In genomic region chr5:176810687-176811501, GRCh38 we compare ENCODE assay signal across 9 cellular contexts. TPM values are rescaled to one million over a fixed set of nuclear protein-coding genes. Genes with fewer than 3 reads are reported as not detected.
DNase-seq lines count a peak whose midpoint lies in the region; ATAC-seq and TF ChIP-seq lines count a peak whose summit lies in the region.
"Had no signal": no experiment of that assay in that cellular context is flagged by ENCODE, and none has a peak within 500 bp of the region (broad histone marks: within the 10 kb centered on the region; RNA-seq: fewer than 3 reads in every experiment).

No MANE protein-coding gene starts in this region.

- peak overlapping the region; percentile 89 for H2AFZ ChIP-seq in neuronal stem cell (ENCODE audit: low read length)

- no peak overlapping the region for H4K8ac ChIP-seq in neuronal stem cell (ENCODE audit: low read depth, low read length)

- peak overlapping the region; percentile 82 for H2BK120ac ChIP-seq in neuronal stem cell (ENCODE audit: low read depth, low read length)

- WGBS in neuronal stem cell (ENCODE audit: extremely low coverage in 2 of 2, insufficient read length in 2 of 2, insufficient replicate concordance in 1 of 2), 2 donors, result no CpG with 5 or more reads among the region's 68 CpGs

- peak overlapping the region; percentile 83 for H3K23ac ChIP-seq in neuronal stem cell (ENCODE audit: low read depth, low read length, poor library complexity)

- peak overlapping the region; percentile 66 for H3K14ac ChIP-seq in neuronal stem cell (ENCODE audit: low read length)

- H3K79me1 ChIP-seq in neuronal stem cell (ENCODE audit: low read depth, low read length), result no peaks in the 10 kb centered on the region

- no peak overlapping the region for H4K91ac ChIP-seq in neuronal stem cell (ENCODE audit: low read depth, low read length, poor library complexity)

- H3K4me2 ChIP-seq in neuronal stem cell (ENCODE audit: insufficient read depth, low read length, poor library complexity, severe bottlenecking), result peak overlapping the region; percentile 85

- peak overlapping the region; percentile 47 for H2BK12ac ChIP-seq in neuronal stem cell (ENCODE audit: low read length)

- H2AK5ac ChIP-seq in neuronal stem cell (ENCODE audit: low read depth, low read length), result peak overlapping the region; percentile 32

- DNase-seq in COLO668 (lab: John Stamatoyannopoulos, UW; ENCODE audit: unreplicated experiment) (peak; percentile 51), LNCaP clone FGC (ENCODE audit: low read depth) (no peak), dermis blood vessel endothelial cell (peak; percentile 41), neuronal stem cell (ENCODE audit: low spot score) (no peak)
- DNase-seq in activated effector memory CD4-positive, alpha-beta T cell treated with anti-CD3 and anti-CD28 coated beads, Interleukin-2, amount 50 U/mL, for 16 hours, result no peak
- DNase-seq in activated effector memory CD4-positive, alpha-beta T cell treated with Interleukin-2 at 50 U/mL for 16 hours, result no peak

- peaks cover 2 to 16% of the 10 kb centered on the region in 2 donors for H3K4me1 ChIP-seq in neuronal stem cell (ENCODE audit: control insufficient read depth in 2 of 2, insufficient read depth in 1 of 2, low read depth in 1 of 2, low read length in 2 of 2)

- no peak for ATAC-seq in HG03571 (IDR thresholded peaks at IDR 0.05; ENCODE audit: unreplicated experiment)
- ATAC-seq in HG03196 (IDR thresholded peaks at IDR 0.05; ENCODE audit: unreplicated experiment), result no peak

- no peak for TF ChIP-seq CTCF in LNCaP clone FGC (IDR thresholded peaks at IDR 0.05; ENCODE audit: control insufficient read depth, extremely low read depth, insufficient read depth)

- no peaks in the 10 kb centered on the region for H3K9me3 ChIP-seq in neuronal stem cell (replicated peaks in 1 of 2; ENCODE audit: control insufficient read depth in 2 of 2, insufficient read depth in 1 of 2, low read depth in 1 of 2, low read length in 2 of 2)

- peak overlapping the region; percentile 14 for H2BK15ac ChIP-seq in neuronal stem cell (ENCODE audit: low read length)

- H3K36me3 ChIP-seq in neuronal stem cell (replicated peaks in 1 of 2; ENCODE audit: control insufficient read depth in 2 of 2, insufficient read depth in 2 of 2, low read length in 2 of 2), result no peaks in the 10 kb centered on the region

- peak overlapping the region; percentile 42 for H3K4me3 ChIP-seq in LNCaP clone FGC (ENCODE audit: low read depth, low read length)
- H3K4me3 ChIP-seq in neuronal stem cell (ENCODE audit: low read length in 2 of 2), result peak overlapping the region; percentile 31 to 77

- H2BK5ac ChIP-seq in neuronal stem cell (ENCODE audit: low read length), result no peak overlapping the region

- H3K18ac ChIP-seq in neuronal stem cell (ENCODE audit: low read length), result peak overlapping the region; percentile 93

- H3K27me3 ChIP-seq in neuronal stem cell (ENCODE audit: control insufficient read depth in 3 of 3, insufficient read depth in 3 of 3, low read depth in 1 of 3, low read length in 3 of 3), result peaks cover 12 to 92% (median 60%) of the 10 kb centered on the region in 3 experiments

- H3K27ac ChIP-seq in neuronal stem cell (replicated peaks; ENCODE audit: low read length), result no peak overlapping the region

- no peak overlapping the region for H3K4ac ChIP-seq in neuronal stem cell (ENCODE audit: low read length)

- peak overlapping the region; percentile 80 for H3K9ac ChIP-seq in neuronal stem cell (ENCODE audit: low read depth, low read length, poor library complexity)

RNA-seq across cellular contexts. Expression of gene UNC5A, which starts 0.5 kb away (rescaled TPM):
- total RNA-seq in dermis blood vessel endothelial cell, result 0.34 and 1.5 TPM in 2 replicates
- 1.3 TPM for polyA plus RNA-seq in neuronal stem cell (2013, experiment 1 of 2)
- polyA plus RNA-seq in neuronal stem cell (2013, experiment 2 of 2), result 1.4 TPM
- total RNA-seq: ureter had no signal

Comparison
In these comparisons a context has a peak if more than half of its experiments do, and no peak if none do; other contexts are left out.
1. DNase-seq: peak in COLO668 (single experiment) and dermis blood vessel endothelial cell (single experiment); none in LNCaP clone FGC (single experiment), neuronal stem cell (single experiment), activated effector memory CD4-positive, alpha-beta T cell treated with anti-CD3 and anti-CD28 coated beads, Interleukin-2, amount 50 U/mL, for 16 hours (single experiment) and activated effector memory CD4-positive, alpha-beta T cell treated with Interleukin-2 at 50 U/mL for 16 hours (single experiment).